In genomic region chr3:112639451-112640332, GRCh38 we compare ENCODE assay signal across 12 cellular contexts. TPM values are rescaled to one million over a fixed set of nuclear protein-coding genes. Genes with fewer than 3 reads are reported as not detected.
DNase-seq lines count a peak whose midpoint lies in the region; ATAC-seq and TF ChIP-seq lines count a peak whose summit lies in the region.
"Had no signal": no experiment of that assay in that cellular context is flagged by ENCODE, and none has a peak within 500 bp of the region (broad histone marks: within the 10 kb centered on the region; RNA-seq: fewer than 3 reads in every experiment).

No MANE protein-coding gene starts in this region.

- H3K27me3 ChIP-seq in Caco-2 (replicated peaks; ENCODE audit: control insufficient read depth, insufficient read depth, low read length) = no peaks in the 10 kb centered on the region

- TF ChIP-seq CTCF in Caco-2 (IDR thresholded peaks at IDR 0.05; ENCODE audit: insufficient read depth in 1 of 2, low read depth in 1 of 2, low read length in 1 of 2, severe bottlenecking in 1 of 2, unreplicated experiment in 1 of 2) (no peak), astrocyte of the cerebellum (IDR thresholded peaks at IDR 0.05; ENCODE audit: low read depth, low read length, missing control alignments) (no peak)

- ATAC-seq in left ventricle myocardium superior (no peak), HG03469 (IDR thresholded peaks at IDR 0.05; ENCODE audit: unreplicated experiment) (no peak)
- ATAC-seq: activated CD4-positive, alpha-beta T cell treated with anti-CD3 and anti-CD28 coated beads for 36 hours had no signal

- CTCF ChIA-PET in Caco-2 (lab: Charles Lee) = no interaction called here

- H3K4me1 ChIP-seq in Caco-2 = peaks cover 19% of the 10 kb centered on the region

- H3K27ac Mint-ChIP-seq in Caco-2 (ENCODE audit: unreplicated experiment) = no peak overlapping the region
- H3K27ac Mint-ChIP-seq: activated CD4-positive, alpha-beta T cell treated with anti-CD3 and anti-CD28 coated beads for 36 hours; CD4-positive, alpha-beta T cell had no signal

- DNase-seq in Caco-2 (no peak), astrocyte of the cerebellum (ENCODE audit: low read depth) (no peak), left ventricle myocardium superior (peak; percentile 37), skeletal muscle cell (ENCODE audit: low read depth) (no peak), G401 (ENCODE audit: low spot score) (no peak), NCI-H1930 (lab: John Stamatoyannopoulos, UW) (no peak)
- DNase-seq in activated CD8-positive, alpha-beta memory T cell treated with anti-CD3 and anti-CD28 coated beads for 24 hours = no peak
- DNase-seq: activated CD4-positive, alpha-beta T cell treated with anti-CD3 and anti-CD28 coated beads for 36 hours; activated effector memory CD4-positive, alpha-beta T cell treated with Interleukin-2 at 50 U/mL for 16 hours; CD4-positive, alpha-beta T cell; NCI-H524 treated with DMSO at 0.1 percent for 48 hours had no signal

- H3K4me3 ChIP-seq in Caco-2 (ENCODE audit: low read depth, low read length) (peak overlapping the region; percentile 46), astrocyte of the cerebellum (ENCODE audit: low read depth, low read length) (peak overlapping the region; percentile 66), skeletal muscle cell (ENCODE audit: low read depth, low read length) (peak overlapping the region; percentile 74)

- H3K9me3 ChIP-seq in Caco-2 = no peaks in the 10 kb centered on the region

- no TSS peak for BruUV-seq in Caco-2 (replicated peaks; lab: Mats Ljungman, UMichigan)

- peaks cover 9% of the 10 kb centered on the region for H3K9me3 Mint-ChIP-seq in Caco-2 (ENCODE audit: unreplicated experiment)
- H3K9me3 Mint-ChIP-seq: CD4-positive, alpha-beta T cell had no signal

- no peak overlapping the region for H3K4me3 Mint-ChIP-seq in Caco-2 (ENCODE audit: unreplicated experiment)
- H3K4me3 Mint-ChIP-seq: activated CD4-positive, alpha-beta T cell treated with anti-CD3 and anti-CD28 coated beads for 36 hours; CD4-positive, alpha-beta T cell had no signal

- intact Hi-C loops in Caco-2 (cut with micrococcal nuclease; ENCODE audit: unreplicated experiment) (loop anchor here (1.0 to 5.0 kb wide), 3 partner anchors 12 to 353 kb away; partner anchors contain the start of gene GTPBP8), left ventricle myocardium superior (cut with micrococcal nuclease) (loop anchor here (5.0 kb wide), 2 partner anchors 173 to 338 kb away; partner anchors contain the start of gene CD200R1)

- POLR2A ChIA-PET in Caco-2 (lab: Charles Lee) = no interaction called here

- H3K4me1 Mint-ChIP-seq in Caco-2 (ENCODE audit: low read depth, unreplicated experiment) = peaks cover 9% of the 10 kb centered on the region

- in situ Hi-C loops in astrocyte of the cerebellum (cut with HindIII; ENCODE audit: low sequenced_read_pairs) (loop anchor here (25.0 kb wide), 2 partner anchors 173 to 348 kb away; partner anchors contain the start of genes CD200R1 and GTPBP8), G401 (cut with HindIII; ENCODE audit: low sequenced_read_pairs) (no loop called here)

- no peaks in the 10 kb centered on the region for H3K36me3 ChIP-seq in Caco-2 (ENCODE audit: control insufficient read depth, insufficient read depth, low read length)

- H3K27me3 Mint-ChIP-seq in Caco-2 (ENCODE audit: insufficient read depth, unreplicated experiment) = no peaks in the 10 kb centered on the region

- H3K36me3 Mint-ChIP-seq in Caco-2 (ENCODE audit: insufficient read depth, unreplicated experiment) = no peaks in the 10 kb centered on the region

RNA-seq across cellular contexts. Expression of gene CCDC80, which starts 1.3 kb away (rescaled TPM):
- 19.4 and 26.2 TPM in 2 replicates for total RNA-seq in Caco-2 (2022)
- 80.0 TPM for total RNA-seq in left ventricle myocardium superior
- 2.3 and 4.4 TPM in 2 replicates for total RNA-seq in G401 (2014; rRNA removed; shearing (Covaris generic))
- total RNA-seq: activated CD4-positive, alpha-beta T cell treated with anti-CD3 and anti-CD28 coated beads for 36 hours; CD4-positive, alpha-beta T cell had no signal
